Comparison of ENCODE assay signal across 15 cellular contexts in the genomic region with DNA sequence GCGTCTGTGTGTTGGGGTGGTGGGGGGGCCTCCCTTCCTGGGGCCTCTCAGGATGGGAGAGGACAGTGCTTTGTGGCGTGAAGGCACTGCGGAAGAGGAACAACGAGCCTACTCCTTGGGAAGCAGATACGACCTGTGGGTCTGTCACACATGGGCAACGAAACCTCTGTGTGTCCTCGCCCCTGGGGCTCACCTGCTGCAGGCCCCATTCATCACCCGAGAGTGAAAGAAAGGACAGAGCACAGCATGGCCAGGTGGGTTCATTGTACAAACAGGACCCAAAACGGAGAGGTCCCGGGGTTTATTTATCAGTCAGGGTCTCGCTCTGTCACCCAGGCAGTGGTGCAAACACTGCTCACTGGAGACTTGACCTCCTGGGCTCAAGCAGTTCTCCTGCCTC.
"Had no signal": no experiment of that assay in that cellular context is flagged by ENCODE, and none has a peak within 500 bp of the region (broad histone marks: within the 10 kb centered on the region; RNA-seq: fewer than 3 reads in every experiment).

No MANE protein-coding gene starts in this region.

- H3K27me3 ChIP-seq: foreskin keratinocyte, thyroid gland, uterus had no signal

- H3K4me1 ChIP-seq: foreskin keratinocyte, uterus had no signal

- DNase-seq: activated CD4-positive, alpha-beta T cell treated with anti-CD3 and anti-CD28 coated beads for 4 hours; activated CD8-positive, alpha-beta T cell treated with anti-CD3 and anti-CD28 coated beads for 36 hours; activated effector memory CD4-positive, alpha-beta T cell treated with Interleukin-2 at 50 U/mL for 16 hours; activated naive CD4-positive, alpha-beta T cell treated with anti-CD3 and anti-CD28 coated beads, Interleukin-2, amount 50 U/mL, for 16 hours; activated T-cell treated with anti-CD3 and anti-CD28 coated beads, Interleukin-2, amount 50 U/mL, for 4 hours; effector memory CD8-positive, alpha-beta T cell; foreskin keratinocyte; glutamatergic neuron; kidney glomerular epithelial cell; mesendoderm; stimulated activated naive B cell treated with anti-CD40 and anti-IgM and Interleukin-4, amounts not matched to agents 10 μg/mL and 1 μg/mL and 100 μg/mL, for 72 hours; uterus had no signal

- H3K27ac ChIP-seq: foreskin keratinocyte, thyroid gland had no signal

- H3K9me3 ChIP-seq: thyroid gland, uterus had no signal

- H3K36me3 ChIP-seq: thyroid gland, uterus had no signal

- H3K4me3 ChIP-seq: thyroid gland, uterus had no signal

- FAIRE-seq: astrocyte, bronchial epithelial cell had no signal
